ENCODE assay signal across 8 cellular contexts in genomic region chr16:2121325-2121724, GRCh38. TPM values are rescaled to one million over a fixed set of nuclear protein-coding genes. Genes with fewer than 3 reads are reported as not detected.
DNase-seq lines count a peak whose midpoint lies in the region; ATAC-seq and TF ChIP-seq lines count a peak whose summit lies in the region.
"Not testable (repeated sequence)": the region's sequence is repeated elsewhere in the genome, so short reads cannot be mapped to it uniquely, and the experiment has no call there.

No MANE protein-coding gene starts in this region.

- H3K4me3 ChIP-seq in adipocyte (ENCODE audit: low read length): not testable (repeated sequence)
- H3K4me3 ChIP-seq in psoas muscle (peak overlapping the region; percentile 46), uterus (peak overlapping the region; percentile 8 to 29)

- H3K9ac ChIP-seq in adipocyte (ENCODE audit: low read length): not testable (repeated sequence)

- not testable (repeated sequence) for H3K9me3 ChIP-seq in adipocyte (ENCODE audit: control insufficient read depth, low read length); psoas muscle; uterus

- not testable (repeated sequence) for TF ChIP-seq POLR2A in uterus (IDR thresholded peaks at IDR 0.05)

- H3K36me3 ChIP-seq in adipocyte (ENCODE audit: control insufficient read depth, insufficient read depth, low read length, severe bottlenecking); psoas muscle (ENCODE audit: insufficient read depth in 1 of 2, low read depth in 1 of 2); uterus: not testable (repeated sequence)

- H3K4me1 ChIP-seq in adipocyte (ENCODE audit: control insufficient read depth, insufficient read depth, low read length) (peaks cover 18% of the 10 kb centered on the region), psoas muscle (peaks cover 47% of the 10 kb centered on the region), uterus (peaks cover 0 to 31% of the 10 kb centered on the region in 2 donors)

- ATAC-seq in esophagus mucosa (peak; percentile 35), psoas muscle (peak; percentile 30 to 54 (median 46))

- TF ChIP-seq CTCF in psoas muscle (IDR thresholded peaks at IDR 0.05) (peak; percentile 42), uterus (IDR thresholded peaks at IDR 0.05) (peak; percentile 37 to 70 (median 58))

- peak; percentile 80 for DNase-seq in EH (ENCODE audit: low read depth)
- DNase-seq in M059J (ENCODE audit: low read depth): peak; percentile 76
- peak; percentile 15 for DNase-seq in SIG-M5 treated with dmso at 0.1 percent for 504 hours (lab: John Stamatoyannopoulos, UW; ENCODE audit: unreplicated experiment)
- peak; percentile 64 for DNase-seq in adipocyte (ENCODE audit: low read depth)
- DNase-seq in left kidney (ENCODE audit: low read depth, low spot score): peak; percentile 62
- DNase-seq in psoas muscle: peak; percentile 58 to 75
- DNase-seq in uterus: peak; percentile 67 to 81

- intact Hi-C loops in psoas muscle (cut with DNase I): loop anchor here in 1 of 2 donors (2.0 kb wide), 1 partner anchor 19 kb away; no protein-coding TSS in a partner anchor
- intact Hi-C loops in uterus (cut with DNase I; ENCODE audit: low total_unique reads): not testable (repeated sequence)

- H3K27ac ChIP-seq in psoas muscle (peak overlapping the region; percentile 99), uterus (peak overlapping the region; percentile 98)

- 17 to 41% (median 24%) methylated on average over 5 to 9 of the region's 9 CpGs for WGBS in psoas muscle, 3 donors

- H3K27me3 ChIP-seq in adipocyte (replicated peaks; ENCODE audit: control insufficient read depth, insufficient read depth, low read length); psoas muscle (ENCODE audit: insufficient read depth in 3 of 3, low read length in 2 of 3); uterus: not testable (repeated sequence)

RNA-seq across cellular contexts. Expression of gene PKD1, which starts 14.4 kb away (rescaled TPM):
- total RNA-seq in M059J (2014; rRNA removed; shearing (Covaris generic)): 12.9 and 56.0 TPM in 2 replicates
- total RNA-seq in esophagus mucosa: 34.8 TPM
- total RNA-seq in psoas muscle: 100 to 1,000 TPM in 1 of 4 donors, 10 to 100 TPM in 3; 59.1 to 123 (median 86.0) TPM
- polyA plus RNA-seq in psoas muscle: 10 to 100 TPM; 33.9 to 93.3 (median 58.4) TPM
- total RNA-seq in uterus: 100 to 1,000 TPM; 149 to 383 (median 197) TPM

RNA-seq across cellular contexts. Expression of gene RAB26, which starts 27.1 kb away (rescaled TPM):
- total RNA-seq in M059J (2014; rRNA removed; shearing (Covaris generic)): 2.1 and 3.8 TPM in 2 replicates
- total RNA-seq in esophagus mucosa: 6.0 TPM
- total RNA-seq in psoas muscle: 1 to 10 TPM in 1 of 4 donors, under 1 TPM in 3; 0.32 to 1.7 (median 0.83) TPM
- under 1 TPM; 0.17 to 0.31 (median 0.21) TPM for polyA plus RNA-seq in psoas muscle
- under 1 TPM in 1 of 4 donors, not detected in 3; 0.21 TPM for total RNA-seq in uterus

RNA-seq across cellular contexts. Expression of gene TRAF7, which starts 34.3 kb away (rescaled TPM):
- 69.0 and 92.8 TPM in 2 replicates for total RNA-seq in M059J (2014; rRNA removed; shearing (Covaris generic))
- 96.6 TPM for total RNA-seq in esophagus mucosa
- 10 to 100 TPM; 15.6 to 47.5 (median 38.9) TPM for total RNA-seq in psoas muscle
- 10 to 100 TPM; 20.8 to 39.1 (median 27.3) TPM for polyA plus RNA-seq in psoas muscle
- total RNA-seq in uterus: 10 to 100 TPM; 15.3 to 97.1 (median 51.7) TPM

Comparison
In these comparisons a context has a peak if more than half of its experiments do, and no peak if none do; other contexts are left out.
1. DNase-seq: peak in every context shown above with its lines; median percentile 80 in EH; 76 in M059J; 74 in uterus; 66 in psoas muscle; 64 in adipocyte; 62 in left kidney; 15 in SIG-M5 treated with dmso at 0.1 percent for 504 hours.